In the genomic region with DNA sequence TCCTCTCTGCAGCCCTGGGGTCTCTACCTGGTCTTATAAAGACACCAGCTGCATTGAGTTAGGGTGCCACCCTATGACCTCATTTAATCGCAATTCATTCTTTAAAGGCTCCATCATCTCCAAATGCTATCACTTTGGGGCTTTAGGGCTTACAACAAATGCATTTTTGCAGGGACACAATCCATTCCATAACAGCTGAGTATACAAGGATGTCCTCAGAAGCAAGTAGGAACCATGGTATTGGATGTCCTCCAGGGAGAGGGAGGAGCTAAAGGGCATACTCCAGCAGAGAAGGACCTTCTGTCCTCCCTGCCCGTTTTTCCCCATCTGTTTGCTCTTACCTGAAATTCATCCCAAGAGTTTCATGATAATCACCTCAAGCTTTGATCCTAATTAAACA, we compare ENCODE assay signal across 8 cellular contexts. TPM values are rescaled to one million over a fixed set of nuclear protein-coding genes. Genes with fewer than 3 reads are reported as not detected.
DNase-seq lines count a peak whose midpoint lies in the region; ATAC-seq and TF ChIP-seq lines count a peak whose summit lies in the region.

No MANE protein-coding gene starts in this region.

- no peak for TF ChIP-seq CTCF in activated CD8-positive, alpha-beta T cell treated with anti-CD3 and anti-CD28 coated beads for 36 hours (IDR thresholded peaks at IDR 0.05)

- H3K9me3 Mint-ChIP-seq in activated CD8-positive, alpha-beta T cell treated with anti-CD3 and anti-CD28 coated beads for 36 hours: no peaks in the 10 kb centered on the region

- DNase-seq in GM04503 (ENCODE audit: low read depth) (peak; percentile 52), NCI-H2029 treated with DMSO at 0.1 percent for 48 hours (lab: John Stamatoyannopoulos, UW) (peak; percentile 70), dermis blood vessel endothelial cell (peak; percentile 19), mucosa of gallbladder (ENCODE audit: low spot score) (peak; percentile 50), NCI-H2107 treated with DMSO at 0.1 percent for 48 hours (lab: John Stamatoyannopoulos, UW; ENCODE audit: unreplicated experiment) (no peak)
- no peak for DNase-seq in activated CD8-positive, alpha-beta T cell treated with anti-CD3 and anti-CD28 coated beads for 36 hours

- CTCF ChIA-PET in activated CD8-positive, alpha-beta T cell treated with anti-CD3 and anti-CD28 coated beads for 36 hours (lab: Charles Lee): interaction anchor here (0.6 to 6.9 kb wide), 48 partner anchors 9 to 826 kb away, joined by 3 to 231 read pairs (median 5); a partner anchor contains a TSS

- POLR2A ChIA-PET in activated CD8-positive, alpha-beta T cell treated with anti-CD3 and anti-CD28 coated beads for 36 hours (lab: Charles Lee): interaction anchor here (0.9 to 1.5 kb wide), 3 partner anchors 14 to 141 kb away, joined by 4 read pairs; no protein-coding TSS in a partner anchor

- intact Hi-C loops in activated CD8-positive, alpha-beta T cell treated with anti-CD3 and anti-CD28 coated beads for 36 hours (cut with micrococcal nuclease): loop anchor here (2.0 to 10.0 kb wide), 2 partner anchors 140 to 824 kb away; no protein-coding TSS in a partner anchor

- peaks cover 2% of the 10 kb centered on the region for H3K4me1 Mint-ChIP-seq in activated CD8-positive, alpha-beta T cell treated with anti-CD3 and anti-CD28 coated beads for 36 hours (ENCODE audit: low read depth)

- H3K36me3 Mint-ChIP-seq in activated CD8-positive, alpha-beta T cell treated with anti-CD3 and anti-CD28 coated beads for 36 hours (ENCODE audit: low read depth): no peaks in the 10 kb centered on the region

- no peaks in the 10 kb centered on the region for H3K27me3 Mint-ChIP-seq in activated CD8-positive, alpha-beta T cell treated with anti-CD3 and anti-CD28 coated beads for 36 hours

- no peak overlapping the region for H3K4me3 Mint-ChIP-seq in activated CD8-positive, alpha-beta T cell treated with anti-CD3 and anti-CD28 coated beads for 36 hours

- ATAC-seq in HG02571 (IDR thresholded peaks at IDR 0.05; ENCODE audit: unreplicated experiment): no peak
- ATAC-seq in activated CD8-positive, alpha-beta T cell treated with anti-CD3 and anti-CD28 coated beads for 36 hours: no peak
- no peak for ATAC-seq in HG03565 (IDR thresholded peaks at IDR 0.05; ENCODE audit: unreplicated experiment)

- no peak overlapping the region for H3K27ac Mint-ChIP-seq in activated CD8-positive, alpha-beta T cell treated with anti-CD3 and anti-CD28 coated beads for 36 hours

RNA-seq across cellular contexts. Expression of a gene that starts 30.3 kb away (rescaled TPM):
- total RNA-seq in dermis blood vessel endothelial cell (33.8 and 36.1 TPM in 2 replicates), mucosa of gallbladder (27.9 TPM)
- 10 to 100 TPM; 41.7 to 53.1 TPM for total RNA-seq in activated CD8-positive, alpha-beta T cell treated with anti-CD3 and anti-CD28 coated beads for 36 hours

Comparison
In these comparisons a context has a peak if more than half of its experiments do, and no peak if none do; other contexts are left out.
1. DNase-seq: peak in GM04503 (single experiment), NCI-H2029 treated with DMSO at 0.1 percent for 48 hours (single experiment), dermis blood vessel endothelial cell (single experiment) and mucosa of gallbladder (single experiment); none in NCI-H2107 treated with DMSO at 0.1 percent for 48 hours (single experiment) and activated CD8-positive, alpha-beta T cell treated with anti-CD3 and anti-CD28 coated beads for 36 hours (single experiment).